In the genomic region with DNA sequence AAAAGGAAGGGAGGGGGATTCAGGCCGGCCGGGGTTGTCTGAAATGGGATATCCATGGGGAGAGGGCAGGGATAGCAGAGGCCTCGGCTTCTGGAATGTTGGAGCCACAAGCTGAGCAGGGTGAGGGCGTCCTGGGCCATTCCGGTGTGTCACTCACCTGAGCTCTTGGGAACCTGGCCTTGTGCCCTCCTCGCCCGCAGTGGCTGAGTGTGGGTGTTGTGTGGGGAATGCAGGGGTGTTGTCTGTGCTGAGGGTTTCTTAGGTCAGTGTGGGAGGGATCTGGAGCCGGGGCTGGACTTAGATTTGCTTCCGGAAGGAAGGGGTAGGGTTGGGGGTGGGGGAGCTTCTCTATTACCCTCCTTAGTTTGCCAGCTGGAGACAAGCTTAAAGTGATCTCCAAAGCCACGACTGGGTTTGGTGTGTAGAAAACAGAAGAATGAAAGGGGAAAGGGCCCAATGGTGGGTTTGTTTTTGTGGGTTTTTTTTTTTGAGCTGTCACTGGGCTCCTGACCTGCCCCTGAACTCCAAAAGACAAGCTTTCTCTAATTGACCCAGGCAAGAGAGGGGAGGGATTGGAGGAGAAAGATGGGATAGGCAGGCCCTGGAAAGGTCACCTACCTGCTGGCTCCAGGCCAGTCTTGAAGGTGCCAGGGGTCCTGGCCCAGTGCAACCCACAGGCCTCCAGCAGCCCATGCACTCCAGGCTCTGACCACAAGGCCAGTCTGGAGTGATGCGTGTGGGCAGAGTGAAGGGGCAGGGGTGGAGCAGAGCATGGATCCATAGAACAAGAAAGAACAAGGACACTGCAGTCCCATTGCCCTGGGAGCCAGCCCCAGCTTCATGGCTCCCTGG, we compare ENCODE assay signal across 12 cellular contexts. TPM values are rescaled to one million over a fixed set of nuclear protein-coding genes. Genes with fewer than 3 reads are reported as not detected.
DNase-seq lines count a peak whose midpoint lies in the region; ATAC-seq, FAIRE-seq and TF ChIP-seq lines count a peak whose summit lies in the region.
"Had no signal": no experiment of that assay in that cellular context is flagged by ENCODE, and none has a peak within 500 bp of the region (broad histone marks: within the 10 kb centered on the region; RNA-seq: fewer than 3 reads in every experiment).

TSS of gene SULT1A2 (minus strand) at position 211 of the 852 bp plus-strand sequence. CDS start 1,120 bp downstream, outside the sequence.

- BruUV-seq in K562 (replicated peaks; lab: Mats Ljungman, UMichigan) = no TSS peak

- peak; percentile 59 for TF ChIP-seq POLR2A in K562 (conservative IDR thresholded peaks at IDR 0.05)

- 0 out of 2 replicates have a peak, but pooled peaks have one; percentile 12 for TF ChIP-seq EP300 in K562 (IDR thresholded peaks at IDR 0.05; ENCODE audit: low read length)

- ATAC-seq in K562 (peak; percentile 87), GM19463 (IDR thresholded peaks at IDR 0.05; ENCODE audit: unreplicated experiment) (no peak)

- in situ Hi-C loops in K562 (cut with MboI) = no loop called here

- intact Hi-C loops in K562 (cut with micrococcal nuclease) = no loop called here

- H3K36me3 ChIP-seq in K562 (ENCODE audit: control insufficient read depth, insufficient read depth, low read length) (no peaks in the 10 kb centered on the region), kidney epithelial cell (ENCODE audit: control insufficient read depth, insufficient read depth, low read length) (no peaks in the 10 kb centered on the region)

- H3K9me3 ChIP-seq in K562 (replicated peaks; ENCODE audit: control insufficient read depth, insufficient read depth, low read depth, low read length) = no peaks in the 10 kb centered on the region

- H3K4me1 ChIP-seq in K562 (replicated peaks in 1 of 2; ENCODE audit: control insufficient read depth in 2 of 2, insufficient read depth in 2 of 2, low read length in 2 of 2) = peaks cover 11 to 22% of the 10 kb centered on the region in 2 experiments

- DNase-seq in HT-29 (ENCODE audit: low spot score) (peak; percentile 53), K562 (ENCODE audit: extremely low read depth in 1 of 4, low spot score in 3 of 4) (peak; percentile 68 to 73 (median 70)), kidney epithelial cell (ENCODE audit: low read depth) (peak; percentile 31), retina (peak; percentile 21), T-helper 9 cell (no peak), NCI-H1417 (lab: John Stamatoyannopoulos, UW) (no peak)
- no peak for DNase-seq in activated effector memory CD4-positive, alpha-beta T cell treated with anti-CD3 and anti-CD28 coated beads, Interleukin-2, amount 50 U/mL, for 16 hours
- DNase-seq: activated T-cell treated with anti-CD3 and anti-CD28 coated beads, Interleukin-2, amount 50 U/mL, for 24 hours; cortex of kidney; NCI-H2171 had no signal

- CTCF ChIA-PET in K562 (lab: Yijun Ruan, JAX; ENCODE audit: low intra/inter-chr PET ratio) = no interaction called here

- H3K27me3 ChIP-seq in K562 (ENCODE audit: control insufficient read depth in 2 of 2, insufficient read depth in 2 of 2, low read length in 2 of 2) (no peaks in the 10 kb centered on the region), kidney epithelial cell (ENCODE audit: control insufficient read depth, insufficient read depth, low read length) (no peaks in the 10 kb centered on the region)

- TF ChIP-seq CTCF in K562 (IDR thresholded peaks at IDR 0.05 in 2 of 3, conservative IDR thresholded peaks at IDR 0.05 in 1 of 3; ENCODE audit: insufficient read depth in 2 of 3, low read depth in 1 of 3, low read length in 3 of 3) (no peak), kidney epithelial cell (IDR thresholded peaks at IDR 0.05; ENCODE audit: insufficient read depth, low read length, poor library complexity, severe bottlenecking) (no peak)

- H3K4me3 ChIP-seq in K562 (no peak within 1 kb of the TSS), kidney epithelial cell (ENCODE audit: low read depth, low read length) (no peak within 1 kb of the TSS)
- H3K4me3 ChIP-seq: SK-N-MC had no signal

- 22% methylated on average over 7 of the region's 11 CpGs for WGBS in K562 (ENCODE audit: insufficient coverage, low coverage, missing lambda C conversion rate)

- H3K9me1 ChIP-seq in K562 (ENCODE audit: control insufficient read depth, insufficient read depth, low read length) = peaks cover 4% of the 10 kb centered on the region

- peak within 1 kb of the TSS; percentile 23 to 89; a peak in 3 of 4 replicates for H3K9ac ChIP-seq in K562 (ENCODE audit: insufficient read depth in 1 of 2, low read depth in 2 of 2, low read length in 2 of 2)

- peak within 1 kb of the TSS; percentile 62 for H3K4me2 ChIP-seq in K562 (ENCODE audit: insufficient read depth, low read length)

- no peaks in the 10 kb centered on the region for H3K79me2 ChIP-seq in K562 (ENCODE audit: control insufficient read depth, insufficient read depth, low read length)

- FAIRE-seq in K562 (lab: Jason Lieb, UNC) = peak; percentile 82

- peak within 1 kb of the TSS; percentile 43 for H3K27ac ChIP-seq in K562 (ENCODE audit: extremely low read depth, low read depth, low read length)
- H3K27ac ChIP-seq: SK-N-MC had no signal

- H4K20me1 ChIP-seq in K562 (replicated peaks; ENCODE audit: control insufficient read depth, insufficient read depth, low read length) = no peaks in the 10 kb centered on the region

- H2AFZ ChIP-seq in K562 (ENCODE audit: low read depth, low read length) = peak within 1 kb of the TSS; percentile 87

- POLR2A ChIA-PET in K562 (lab: Yijun Ruan, JAX) = interaction anchor here (0.7 to 1.0 kb wide), 3 partner anchors 9 to 24 kb away, joined by 3 to 4 read pairs (median 4); partner anchors contain the start of gene SULT1A1

- TF ChIP-seq RAD21 in K562 (CRISPR knock-in tag; conservative IDR thresholded peaks at IDR 0.05 in 1 of 2, IDR thresholded peaks at IDR 0.05 in 1 of 2) = no peak

TF ChIP-seq in K562, 482 proteins besides CTCF, POLR2A, EP300 and RAD21 (continues in another document):
- TF ChIP-seq SREBF1 (IDR thresholded peaks at IDR 0.05; ENCODE audit: borderline replicate concordance, low read depth, low read length) (no peak), EP400 (IDR thresholded peaks at IDR 0.05) (0 out of 2 replicates have a peak, but pooled peaks have one; percentile 32), FUS (optimal IDR thresholded peaks at IDR 0.05; ENCODE audit: low read depth, low read length) (no peak), FOXK2 (conservative IDR thresholded peaks at IDR 0.05 in 1 of 2, IDR thresholded peaks at IDR 0.05 in 1 of 2; ENCODE audit: low read depth in 2 of 2) (peak; percentile 36 to 37; a peak in 2 of 4 replicates), GABPB2 (CRISPR knock-in tag; conservative IDR thresholded peaks at IDR 0.05) (no peak), GATAD2B (IDR thresholded peaks at IDR 0.05; ENCODE audit: borderline replicate concordance) (no peak), HIVEP1 (CRISPR knock-in tag; IDR thresholded peaks at IDR 0.05) (no peak), MEF2A (IDR thresholded peaks at IDR 0.05; ENCODE audit: control insufficient read depth, low read depth, low read length) (no peak), THRA (IDR thresholded peaks at IDR 0.05) (peak; percentile 62)
- TF ChIP-seq, protein P1, sequence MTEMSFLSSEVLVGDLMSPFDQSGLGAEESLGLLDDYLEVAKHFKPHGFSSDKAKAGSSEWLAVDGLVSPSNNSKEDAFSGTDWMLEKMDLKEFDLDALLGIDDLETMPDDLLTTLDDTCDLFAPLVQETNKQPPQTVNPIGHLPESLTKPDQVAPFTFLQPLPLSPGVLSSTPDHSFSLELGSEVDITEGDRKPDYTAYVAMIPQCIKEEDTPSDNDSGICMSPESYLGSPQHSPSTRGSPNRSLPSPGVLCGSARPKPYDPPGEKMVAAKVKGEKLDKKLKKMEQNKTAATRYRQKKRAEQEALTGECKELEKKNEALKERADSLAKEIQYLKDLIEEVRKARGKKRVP (CRISPR knock-in tag; IDR thresholded peaks at IDR 0.05) = no peak

RNA-seq across cellular contexts. Expression of gene SULT1A2, which starts in this region (rescaled TPM):
- 1.4 and 1.7 TPM in 2 replicates for total RNA-seq in HT-29 (2014; rRNA removed; shearing (Covaris generic))
- 1.3 and 2.9 TPM in 2 replicates for total RNA-seq in K562 (2011; cell fraction: chromatin; rRNA removed; ENCODE audit: low replicate concordance)
- total RNA-seq in K562 (2011; cell fraction: nucleolus; rRNA removed) = 2.6 and 3.0 TPM in 2 replicates
- total RNA-seq in K562 (2011; cell fraction: nucleoplasm; rRNA removed) = 1.5 and 2.9 TPM in 2 replicates
- total RNA-seq in K562 (2014; rRNA removed) (1.8 and 3.2 TPM in 2 replicates), K562 (2014; rRNA removed; fragmentation: Illumina TruSeq; extraction: Trizol) (0.64 and 0.73 TPM in 2 replicates), K562 (2015; rRNA removed; fragmentation: Illumina TruSeq; extraction: Trizol) (1.6 and 1.9 TPM in 2 replicates), K562 (2021) (1.1 and 1.2 TPM in 2 replicates), kidney epithelial cell (0.13 and 0.27 TPM in 2 replicates)
- polyA plus RNA-seq in K562 (2011; rRNA removed) (0.39 and 0.92 TPM in 2 replicates), K562 (2014; fragmentation: Illumina TruSeq; extraction: Trizol) (1.3 and 2.1 TPM in 2 replicates), K562 (2014; fragmentation: Nextera tagmentation; extraction: Ambion mirVana) (1 to 10 TPM; 2.4 to 2.9 TPM), K562 (2014; rRNA removed) (1.5 and 1.7 TPM in 2 replicates)
- polyA plus RNA-seq in K562 (2011; cell fraction: cytosol; rRNA removed) = 0.27 and 1.2 TPM in 2 replicates
- polyA plus RNA-seq in K562 (2011; cell fraction: nucleus; rRNA removed) = 1.2 and 3.8 TPM in 2 replicates
- polyA plus RNA-seq in K562 (2012) = 2.4 and 5.4 TPM in 2 replicates
- 0.46 TPM in 1 of 2 replicates, not detected in the other for polyA minus RNA-seq in K562 (2011; rRNA and poly(A)+ RNA removed)
- not detected in 2 replicates for polyA minus RNA-seq in K562 (2011; cell fraction: cytosol; rRNA and poly(A)+ RNA removed)
- polyA minus RNA-seq in K562 (2011; cell fraction: nucleus; rRNA and poly(A)+ RNA removed) = 0.22 and 0.67 TPM in 2 replicates

Comparison
In these comparisons a context has a peak if more than half of its experiments do, and no peak if none do; other contexts are left out.
1. Peak in DNase-seq in kidney epithelial cell; RNA of the gene not detected or under 1 TPM.
2. DNase-seq: peak in HT-29 (single experiment), K562 (4 of 4) and retina (single experiment); none in T-helper 9 cell (single experiment), NCI-H1417 (0 of 3) and activated effector memory CD4-positive, alpha-beta T cell treated with anti-CD3 and anti-CD28 coated beads, Interleukin-2, amount 50 U/mL, for 16 hours (single experiment).